Comparison of ENCODE assay signal across 20 cellular contexts in genomic region chr4:57090099-57090498, GRCh38. TPM values are rescaled to one million over a fixed set of nuclear protein-coding genes. Genes with fewer than 3 reads are reported as not detected.
DNase-seq lines count a peak whose midpoint lies in the region; ATAC-seq and TF ChIP-seq lines count a peak whose summit lies in the region.
"Had no signal": no experiment of that assay in that cellular context is flagged by ENCODE, and none has a peak within 500 bp of the region (broad histone marks: within the 10 kb centered on the region; RNA-seq: fewer than 3 reads in every experiment).

No MANE protein-coding gene starts in this region.

- no peak overlapping the region for H3K4me3 Mint-ChIP-seq in osteocyte (ENCODE audit: unreplicated experiment)
- H3K4me3 Mint-ChIP-seq: activated CD8-positive, alpha-beta T cell treated with anti-CD3 and anti-CD28 coated beads, Interleukin-2, amount 10 ng/mL, durations not matched to agents 7 days and 5 days; activated naive CD8-positive, alpha-beta T cell treated with anti-CD3 and anti-CD28 coated beads for 36 hours; neural crest cell had no signal

- no peaks in the 10 kb centered on the region for H3K9me3 Mint-ChIP-seq in osteocyte (ENCODE audit: unreplicated experiment)
- H3K9me3 Mint-ChIP-seq: activated naive CD8-positive, alpha-beta T cell treated with anti-CD3 and anti-CD28 coated beads for 36 hours; neural crest cell had no signal

- H3K27me3 Mint-ChIP-seq in osteocyte (ENCODE audit: unreplicated experiment) = no peaks in the 10 kb centered on the region

- peaks cover 19% of the 10 kb centered on the region for H3K4me1 ChIP-seq in suprapubic skin

- H3K27me3 ChIP-seq in suprapubic skin = no peaks in the 10 kb centered on the region

- 75% methylated on average over 3 of the region's 3 CpGs for WGBS in suprapubic skin

- TF ChIP-seq POLR2A in suprapubic skin (IDR thresholded peaks at IDR 0.05) = no peak

- ATAC-seq in GM19463 (IDR thresholded peaks at IDR 0.05; ENCODE audit: unreplicated experiment) = no peak
- ATAC-seq: activated CD8-positive, alpha-beta T cell treated with anti-CD3 and anti-CD28 coated beads, Interleukin-2, amount 10 ng/mL, durations not matched to agents 7 days and 5 days; Panc1 had no signal

- no peaks in the 10 kb centered on the region for H3K36me3 ChIP-seq in suprapubic skin

- TF ChIP-seq CTCF in fibroblast of pulmonary artery (IDR thresholded peaks at IDR 0.05; ENCODE audit: low read length, missing control alignments) (no peak), osteocyte (IDR thresholded peaks at IDR 0.05) (no peak), suprapubic skin (IDR thresholded peaks at IDR 0.05) (no peak)

- H3K27ac Mint-ChIP-seq in osteocyte (ENCODE audit: unreplicated experiment) = peak overlapping the region; percentile 87
- H3K27ac Mint-ChIP-seq: activated CD8-positive, alpha-beta T cell treated with anti-CD3 and anti-CD28 coated beads, Interleukin-2, amount 10 ng/mL, durations not matched to agents 7 days and 5 days; activated naive CD8-positive, alpha-beta T cell treated with anti-CD3 and anti-CD28 coated beads for 36 hours had no signal

- no peak overlapping the region for H3K27ac ChIP-seq in suprapubic skin
- H3K27ac ChIP-seq: C4-2B had no signal

- TF ChIP-seq EP300 in suprapubic skin (IDR thresholded peaks at IDR 0.05) = no peak

- peaks cover 64% of the 10 kb centered on the region for H3K36me3 Mint-ChIP-seq in osteocyte (ENCODE audit: unreplicated experiment)
- H3K36me3 Mint-ChIP-seq: activated naive CD8-positive, alpha-beta T cell treated with anti-CD3 and anti-CD28 coated beads for 36 hours had no signal

- H3K4me3 ChIP-seq in fibroblast of pulmonary artery (replicated peaks; ENCODE audit: low read depth, low read length) (no peak overlapping the region), suprapubic skin (no peak overlapping the region)

- no peaks in the 10 kb centered on the region for H3K9me3 ChIP-seq in suprapubic skin

- DNase-seq in AML-193 (lab: John Stamatoyannopoulos, UW) (peak; percentile 40 to 53), MV-4-11 (lab: John Stamatoyannopoulos, UW) (peak; percentile 42), fibroblast of pulmonary artery (ENCODE audit: low read depth) (peak; percentile 74), osteocyte (ENCODE audit: extremely low spot score, unreplicated experiment) (no peak), germinal center (ENCODE audit: low spot score) (no peak), suprapubic skin (ENCODE audit: low spot score in 2 of 2) (no peak), NCI-H2196 (lab: John Stamatoyannopoulos, UW; ENCODE audit: unreplicated experiment) (no peak)
- DNase-seq: activated CD8-positive, alpha-beta T cell treated with anti-CD3 and anti-CD28 coated beads, Interleukin-2, amount 10 ng/mL, durations not matched to agents 7 days and 5 days; activated effector memory CD4-positive, alpha-beta T cell treated with Interleukin-2 at 50 U/mL for 16 hours; activated naive CD8-positive, alpha-beta T cell treated with anti-CD3 and anti-CD28 coated beads for 36 hours; activated T-cell treated with anti-CD3 and anti-CD28 coated beads for 4 hours; effector CD4-positive, alpha-beta T cell; NCI-H146; NCI-H2171; NCI-H524 treated with DMSO at 0.1 percent for 48 hours had no signal

- peaks cover 90% of the 10 kb centered on the region for H3K4me1 Mint-ChIP-seq in osteocyte (ENCODE audit: unreplicated experiment)
- H3K4me1 Mint-ChIP-seq: activated naive CD8-positive, alpha-beta T cell treated with anti-CD3 and anti-CD28 coated beads for 36 hours had no signal

RNA-seq across cellular contexts. Expression of gene IGFBP7, which starts 20.1 kb away (rescaled TPM):
- total RNA-seq in osteocyte (3,484 and 3,576 TPM in 2 replicates), suprapubic skin (100 to 1,000 TPM in 3 of 4 donors, 10 to 100 TPM in 1; 85.3 to 152 (median 125) TPM)
- total RNA-seq: activated CD8-positive, alpha-beta T cell treated with anti-CD3 and anti-CD28 coated beads, Interleukin-2, amount 10 ng/mL, durations not matched to agents 7 days and 5 days; activated naive CD8-positive, alpha-beta T cell treated with anti-CD3 and anti-CD28 coated beads for 36 hours; T-helper 1 cell treated with Interleukin-12 subunit alpha and Interleukin-12 subunit beta and Interleukin-4 antibody, amounts not matched to agents 30 ng/mL and 1 ng/mL, for 36 hours had no signal

Comparison
In these comparisons a context has a peak if more than half of its experiments do, and no peak if none do; other contexts are left out.
1. DNase-seq: peak in AML-193 (2 of 2), MV-4-11 (single experiment) and fibroblast of pulmonary artery (single experiment); none in osteocyte (single experiment), germinal center (single experiment), suprapubic skin (0 of 2) and NCI-H2196 (single experiment).
2. RNA of gene IGFBP7, which starts 20.1 kb away (total RNA-seq): 3,484 to 3,576 TPM in osteocyte; 85.3 to 152 TPM in suprapubic skin; every median in the first group is over 10 times any median in the second.